1 cellular context compared by ENCODE assay signal in genomic region chr22:48758905-48759875, GRCh38.
TF ChIP-seq lines count a peak whose summit lies in the region.

No MANE protein-coding gene starts in this region.

TF ChIP-seq in GM23338, 12 proteins besides CTCF, POLR2A, EP300 and RAD21 (continued from another document):
- TF ChIP-seq STAT1 (IDR thresholded peaks at IDR 0.05; ENCODE audit: unreplicated experiment) (no peak), CREB1 (CRISPR knock-in tag; IDR thresholded peaks at IDR 0.05; ENCODE audit: low read depth) (no peak), EZH2 (IDR thresholded peaks at IDR 0.05; ENCODE audit: low read depth, unreplicated experiment) (no peak), ZNF114 (CRISPR knock-in tag; IDR thresholded peaks at IDR 0.05) (no peak)
- TF ChIP-seq, protein P1, sequence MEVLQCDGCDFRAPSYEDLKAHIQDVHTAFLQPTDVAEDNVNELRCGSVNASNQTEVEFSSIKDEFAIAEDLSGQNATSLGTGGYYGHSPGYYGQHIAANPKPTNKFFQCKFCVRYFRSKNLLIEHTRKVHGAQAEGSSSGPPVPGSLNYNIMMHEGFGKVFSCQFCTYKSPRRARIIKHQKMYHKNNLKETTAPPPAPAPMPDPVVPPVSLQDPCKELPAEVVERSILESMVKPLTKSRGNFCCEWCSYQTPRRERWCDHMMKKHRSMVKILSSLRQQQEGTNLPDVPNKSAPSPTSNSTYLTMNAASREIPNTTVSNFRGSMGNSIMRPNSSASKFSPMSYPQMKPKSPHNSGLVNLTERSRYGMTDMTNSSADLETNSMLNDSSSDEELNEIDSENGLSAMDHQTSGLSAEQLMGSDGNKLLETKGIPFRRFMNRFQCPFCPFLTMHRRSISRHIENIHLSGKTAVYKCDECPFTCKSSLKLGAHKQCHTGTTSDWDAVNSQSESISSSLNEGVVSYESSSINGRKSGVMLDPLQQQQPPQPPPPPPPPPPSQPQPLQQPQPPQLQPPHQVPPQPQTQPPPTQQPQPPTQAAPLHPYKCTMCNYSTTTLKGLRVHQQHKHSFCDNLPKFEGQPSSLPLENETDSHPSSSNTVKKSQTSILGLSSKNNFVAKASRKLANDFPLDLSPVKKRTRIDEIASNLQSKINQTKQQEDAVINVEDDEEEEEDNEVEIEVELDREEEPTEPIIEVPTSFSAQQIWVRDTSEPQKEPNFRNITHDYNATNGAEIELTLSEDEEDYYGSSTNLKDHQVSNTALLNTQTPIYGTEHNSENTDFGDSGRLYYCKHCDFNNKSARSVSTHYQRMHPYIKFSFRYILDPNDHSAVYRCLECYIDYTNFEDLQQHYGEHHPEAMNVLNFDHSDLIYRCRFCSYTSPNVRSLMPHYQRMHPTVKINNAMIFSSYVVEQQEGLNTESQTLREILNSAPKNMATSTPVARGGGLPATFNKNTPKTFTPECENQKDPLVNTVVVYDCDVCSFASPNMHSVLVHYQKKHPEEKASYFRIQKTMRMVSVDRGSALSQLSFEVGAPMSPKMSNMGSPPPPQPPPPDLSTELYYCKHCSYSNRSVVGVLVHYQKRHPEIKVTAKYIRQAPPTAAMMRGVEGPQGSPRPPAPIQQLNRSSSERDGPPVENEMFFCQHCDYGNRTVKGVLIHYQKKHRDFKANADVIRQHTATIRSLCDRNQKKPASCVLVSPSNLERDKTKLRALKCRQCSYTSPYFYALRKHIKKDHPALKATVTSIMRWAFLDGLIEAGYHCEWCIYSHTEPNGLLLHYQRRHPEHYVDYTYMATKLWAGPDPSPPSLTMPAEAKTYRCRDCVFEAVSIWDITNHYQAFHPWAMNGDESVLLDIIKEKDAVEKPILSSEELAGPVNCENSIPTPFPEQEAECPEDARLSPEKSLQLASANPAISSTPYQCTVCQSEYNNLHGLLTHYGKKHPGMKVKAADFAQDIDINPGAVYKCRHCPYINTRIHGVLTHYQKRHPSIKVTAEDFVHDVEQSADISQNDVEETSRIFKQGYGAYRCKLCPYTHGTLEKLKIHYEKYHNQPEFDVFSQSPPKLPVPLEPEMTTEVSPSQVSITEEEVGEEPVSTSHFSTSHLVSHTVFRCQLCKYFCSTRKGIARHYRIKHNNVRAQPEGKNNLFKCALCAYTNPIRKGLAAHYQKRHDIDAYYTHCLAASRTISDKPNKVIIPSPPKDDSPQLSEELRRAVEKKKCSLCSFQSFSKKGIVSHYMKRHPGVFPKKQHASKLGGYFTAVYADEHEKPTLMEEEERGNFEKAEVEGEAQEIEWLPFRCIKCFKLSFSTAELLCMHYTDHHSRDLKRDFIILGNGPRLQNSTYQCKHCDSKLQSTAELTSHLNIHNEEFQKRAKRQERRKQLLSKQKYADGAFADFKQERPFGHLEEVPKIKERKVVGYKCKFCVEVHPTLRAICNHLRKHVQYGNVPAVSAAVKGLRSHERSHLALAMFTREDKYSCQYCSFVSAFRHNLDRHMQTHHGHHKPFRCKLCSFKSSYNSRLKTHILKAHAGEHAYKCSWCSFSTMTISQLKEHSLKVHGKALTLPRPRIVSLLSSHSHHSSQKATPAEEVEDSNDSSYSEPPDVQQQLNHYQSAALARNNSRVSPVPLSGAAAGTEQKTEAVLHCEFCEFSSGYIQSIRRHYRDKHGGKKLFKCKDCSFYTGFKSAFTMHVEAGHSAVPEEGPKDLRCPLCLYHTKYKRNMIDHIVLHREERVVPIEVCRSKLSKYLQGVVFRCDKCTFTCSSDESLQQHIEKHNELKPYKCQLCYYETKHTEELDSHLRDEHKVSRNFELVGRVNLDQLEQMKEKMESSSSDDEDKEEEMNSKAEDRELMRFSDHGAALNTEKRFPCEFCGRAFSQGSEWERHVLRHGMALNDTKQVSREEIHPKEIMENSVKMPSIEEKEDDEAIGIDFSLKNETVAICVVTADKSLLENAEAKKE (CRISPR knock-in tag; IDR thresholded peaks at IDR 0.05): no peak
TF ChIP-seq in GM23338: peak in this region for 0.
